8 cellular contexts compared by ENCODE assay signal in genomic region chr1:8858888-8859706, GRCh38. TPM values are rescaled to one million over a fixed set of nuclear protein-coding genes. Genes with fewer than 3 reads are reported as not detected.
DNase-seq lines count a peak whose midpoint lies in the region; ATAC-seq and TF ChIP-seq lines count a peak whose summit lies in the region.

No MANE protein-coding gene starts in this region.

- peaks cover 17% of the 10 kb centered on the region; the same call in 1 of the 2 replicates for H3F3A ChIP-seq in OCI-LY1 (ENCODE audit: insufficient read depth, low read length)

- H3K4me1 ChIP-seq in BLaER1 (peaks cover 77% of the 10 kb centered on the region), OCI-LY1 (ENCODE audit: insufficient read depth, low read length, severe bottlenecking) (no peaks in the 10 kb centered on the region), sigmoid colon (peaks cover 0 to 28% (median 15%) of the 10 kb centered on the region in 4 donors)

- H3K36me3 ChIP-seq in BLaER1 (peaks cover 85% of the 10 kb centered on the region), OCI-LY1 (ENCODE audit: insufficient read depth, low read length) (peaks cover 75% of the 10 kb centered on the region), sigmoid colon (peaks cover 29 to 58% (median 42%) of the 10 kb centered on the region in 4 donors)

- H3K9me3 ChIP-seq in BLaER1, result no peaks in the 10 kb centered on the region
- no peaks in the 10 kb centered on the region for H3K9me3 ChIP-seq in OCI-LY1 (ENCODE audit: low read length)
- H3K9me3 ChIP-seq in sigmoid colon, result no peaks in the 10 kb centered on the region

- no peak for TF ChIP-seq EP300 in sigmoid colon (IDR thresholded peaks at IDR 0.05)

- H3K4me3 ChIP-seq in BLaER1 (no peak overlapping the region), OCI-LY1 (ENCODE audit: low read depth, low read length, poor library complexity, severe bottlenecking) (no peak overlapping the region), sigmoid colon (no peak overlapping the region)

- no peak for TF ChIP-seq POLR2A in sigmoid colon (IDR thresholded peaks at IDR 0.05)

- peak; percentile 70 for TF ChIP-seq CTCF in OCI-LY1 (IDR thresholded peaks at IDR 0.05; ENCODE audit: low read length)
- TF ChIP-seq CTCF in sigmoid colon (IDR thresholded peaks at IDR 0.05), result peak; percentile 57 to 66 (median 61)

- H3K9ac ChIP-seq in BLaER1 (no peak overlapping the region), OCI-LY1 (ENCODE audit: low read length) (no peak overlapping the region)

- H3K9me2 ChIP-seq in OCI-LY1 (ENCODE audit: low read depth, low read length), result no peaks in the 10 kb centered on the region

- peaks cover 83% of the 10 kb centered on the region for H3K36me3 Mint-ChIP-seq in activated T-helper 17 cell treated with anti-CD3 and anti-CD28 coated beads, Interleukin-2, amount 50 U/mL, for 72 hours (ENCODE audit: low read depth)

- intact Hi-C loops in Right ventricle myocardium superior (cut with DNase I) (no loop called here), sigmoid colon (cut with DNase I) (loop anchor here (5.0 kb wide), 1 partner anchor 148 kb away; no protein-coding TSS in a partner anchor)

- H3K27ac ChIP-seq in BLaER1, result peak overlapping the region; percentile 75
- no peak overlapping the region for H3K27ac ChIP-seq in OCI-LY1 (ENCODE audit: low read depth, low read length, poor library complexity, severe bottlenecking)
- peak overlapping the region; percentile 41 to 67 (median 54) for H3K27ac ChIP-seq in sigmoid colon

- peaks cover 73% of the 10 kb centered on the region for H4K20me1 ChIP-seq in BLaER1
- no peaks in the 10 kb centered on the region for H4K20me1 ChIP-seq in OCI-LY1 (ENCODE audit: insufficient read depth, low read length)

- H2AFZ ChIP-seq in OCI-LY1 (ENCODE audit: low read length), result no peak overlapping the region

- H3K27ac Mint-ChIP-seq in activated T-helper 17 cell treated with anti-CD3 and anti-CD28 coated beads, Interleukin-2, amount 50 U/mL, for 72 hours, result peak overlapping the region; percentile 60

- peak overlapping the region; percentile 44 for H3K4me3 Mint-ChIP-seq in activated T-helper 17 cell treated with anti-CD3 and anti-CD28 coated beads, Interleukin-2, amount 50 U/mL, for 72 hours

- no peak for DNase-seq in Right ventricle myocardium superior
- DNase-seq in sigmoid colon, result no peak
- DNase-seq in HPDE6-E6E7 (ENCODE audit: extremely low spot score), result no peak

- H3K4me2 ChIP-seq in BLaER1 (peak overlapping the region; percentile 87), OCI-LY1 (ENCODE audit: low read length) (no peak overlapping the region)

- no peaks in the 10 kb centered on the region for H3K79me2 ChIP-seq in OCI-LY1 (ENCODE audit: insufficient read depth, low read length)

- ATAC-seq in GM18861 (IDR thresholded peaks at IDR 0.05; ENCODE audit: unreplicated experiment), result peak; percentile 42
- peak; percentile 28 for ATAC-seq in activated T-helper 17 cell treated with anti-CD3 and anti-CD28 coated beads, Interleukin-2, amount 50 U/mL, for 72 hours (replicated peaks)
- peak; percentile 28 for ATAC-seq in Right ventricle myocardium superior (ENCODE audit: poor library complexity)
- ATAC-seq in GM18502 (IDR thresholded peaks at IDR 0.05; ENCODE audit: poor library complexity, unreplicated experiment), result no peak

- H3K9me3 Mint-ChIP-seq in activated T-helper 17 cell treated with anti-CD3 and anti-CD28 coated beads, Interleukin-2, amount 50 U/mL, for 72 hours, result no peaks in the 10 kb centered on the region

- peaks cover 13% of the 10 kb centered on the region for H3K4me1 Mint-ChIP-seq in activated T-helper 17 cell treated with anti-CD3 and anti-CD28 coated beads, Interleukin-2, amount 50 U/mL, for 72 hours

- H3K27me3 ChIP-seq in BLaER1 (no peaks in the 10 kb centered on the region), OCI-LY1 (ENCODE audit: insufficient read depth, low read length) (no peaks in the 10 kb centered on the region), sigmoid colon (no peaks in the 10 kb centered on the region)

- H3K27me3 Mint-ChIP-seq in activated T-helper 17 cell treated with anti-CD3 and anti-CD28 coated beads, Interleukin-2, amount 50 U/mL, for 72 hours, result no peaks in the 10 kb centered on the region

- WGBS in sigmoid colon, 2 donors, result 70 to 78% methylated on average over 12 of the region's 12 CpGs

RNA-seq across cellular contexts. Expression of gene ENO1, which starts 19.4 kb away (rescaled TPM):
- 1,000 to 10,000 TPM; 3,460 to 3,623 TPM for total RNA-seq in activated T-helper 17 cell treated with anti-CD3 and anti-CD28 coated beads, Interleukin-2, amount 50 U/mL, for 72 hours
- total RNA-seq in Right ventricle myocardium superior (136 TPM), sigmoid colon (100 to 1,000 TPM; 265 to 324 (median 300) TPM)
- polyA plus RNA-seq in sigmoid colon, result 100 to 1,000 TPM; 344 to 968 (median 364) TPM

RNA-seq across cellular contexts. Expression of gene RERE, which starts 41.7 kb away (rescaled TPM):
- total RNA-seq in activated T-helper 17 cell treated with anti-CD3 and anti-CD28 coated beads, Interleukin-2, amount 50 U/mL, for 72 hours, result 10 to 100 TPM; 48.0 to 50.5 TPM
- total RNA-seq in Right ventricle myocardium superior (114 TPM), sigmoid colon (100 to 1,000 TPM in 2 of 4 donors, 10 to 100 TPM in 2; 90.6 to 148 (median 124) TPM)
- 10 to 100 TPM; 19.2 to 43.2 (median 27.5) TPM for polyA plus RNA-seq in sigmoid colon

Comparison
In these comparisons a context has a peak if more than half of its experiments do, and no peak if none do; other contexts are left out.
1. RNA of gene ENO1, which starts 19.4 kb away (total RNA-seq): 3,460 to 3,623 TPM in activated T-helper 17 cell treated with anti-CD3 and anti-CD28 coated beads, Interleukin-2, amount 50 U/mL, for 72 hours; 265 to 324 TPM in sigmoid colon and 136 TPM in Right ventricle myocardium superior (single experiment); every median in the first group is over 10 times any median in the second.